ENCODE assay signal across 1 cellular context in genomic region chr10:85791846-85792532, GRCh38.
TF ChIP-seq lines count a peak whose summit lies in the region.

No MANE protein-coding gene starts in this region.

TF ChIP-seq in GM23338, 12 proteins besides CTCF, POLR2A, EP300 and RAD21 (continued from another document):
- TF ChIP-seq ZNF462 (CRISPR knock-in tag; IDR thresholded peaks at IDR 0.05): no peak
